Comparison of ENCODE assay signal across 28 cellular contexts in the genomic region with DNA sequence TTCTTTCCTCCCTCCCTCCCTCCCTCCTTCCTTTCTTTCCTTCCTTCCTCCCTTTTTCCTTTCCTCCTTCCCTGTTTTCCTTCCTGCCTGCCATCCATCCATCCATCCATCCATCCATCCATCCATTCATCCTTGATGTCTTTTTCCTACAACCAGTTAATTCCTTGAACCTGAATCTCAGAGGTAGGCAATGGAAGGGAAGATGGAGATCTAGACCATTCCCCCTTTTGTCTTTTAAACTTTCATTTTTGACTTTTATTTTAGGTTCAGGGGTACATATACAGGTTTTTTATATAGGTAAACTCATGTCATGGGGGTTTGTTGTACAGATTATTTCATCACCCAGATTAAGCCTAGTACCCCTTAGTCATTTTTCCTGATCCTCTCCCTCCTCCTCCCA.
"Had no signal": no experiment of that assay in that cellular context is flagged by ENCODE, and none has a peak within 500 bp of the region (broad histone marks: within the 10 kb centered on the region; RNA-seq: fewer than 3 reads in every experiment).

No MANE protein-coding gene starts in this region.

- ATAC-seq: stimulated activated effector memory CD8-positive, alpha-beta T cell treated with anti-CD3 and anti-CD28 coated beads, Interleukin-12 subunit alpha, Interleukin-12 subunit beta, amount 100 ng/mL, for 72 hours; stimulated activated memory B cell treated with anti-CD40 and anti-IgM and Interleukin-4, amounts not matched to agents 10 μg/mL and 1 μg/mL and 100 μg/mL, for 72 hours; stimulated activated naive B cell treated with anti-CD40 and anti-IgM and Interleukin-4, amounts not matched to agents 10 μg/mL and 1 μg/mL and 100 μg/mL, for 72 hours; stimulated activated naive CD8-positive, alpha-beta T cell treated with anti-CD3 and anti-CD28 coated beads, Interleukin-15, amount 100 ng/mL, for 72 hours; stimulated activated naive CD8-positive, alpha-beta T cell treated with anti-CD3 and anti-CD28 coated beads, Interleukin-15, Interleukin-2, amounts not matched to agents 100 U/mL and 50 U/mL, for 24 hours; upper lobe of right lung had no signal

- H3K36me3 Mint-ChIP-seq: stimulated activated effector memory CD8-positive, alpha-beta T cell treated with anti-CD3 and anti-CD28 coated beads, Interleukin-12 subunit alpha, Interleukin-12 subunit beta, amount 100 ng/mL, for 72 hours; stimulated activated memory B cell treated with anti-CD40 and anti-IgM and Interleukin-4, amounts not matched to agents 10 μg/mL and 1 μg/mL and 100 μg/mL, for 72 hours; stimulated activated naive B cell treated with anti-CD40 and anti-IgM and Interleukin-4, amounts not matched to agents 10 μg/mL and 1 μg/mL and 100 μg/mL, for 72 hours had no signal

- H3K9me3 ChIP-seq: stomach, suprapubic skin, testis, thoracic aorta, thyroid gland, tibial artery, tibial nerve, transverse colon, upper lobe of left lung, upper lobe of right lung, vagina had no signal

- FAIRE-seq: urothelium cell line had no signal

- H3K36me3 ChIP-seq: stomach, suprapubic skin, thoracic aorta, thyroid gland, tibial artery, tibial nerve, transverse colon, upper lobe of left lung, upper lobe of right lung, vagina had no signal

- H3K27me3 ChIP-seq: stomach, suprapubic skin, testis, thyroid gland, tibial artery, tibial nerve, transverse colon, upper lobe of left lung, upper lobe of right lung, vagina had no signal

- H3K27ac ChIP-seq: stomach, suprapubic skin, testis, thoracic aorta, thyroid gland, tibial artery, tibial nerve, transverse colon, upper lobe of left lung, upper lobe of right lung, vagina had no signal

- H3K27ac Mint-ChIP-seq: stimulated activated effector memory CD8-positive, alpha-beta T cell treated with anti-CD3 and anti-CD28 coated beads, Interleukin-12 subunit alpha, Interleukin-12 subunit beta, amount 100 ng/mL, for 72 hours; stimulated activated memory B cell treated with anti-CD40 and anti-IgM and Interleukin-4, amounts not matched to agents 10 μg/mL and 1 μg/mL and 100 μg/mL, for 72 hours; stimulated activated naive B cell treated with anti-CD40 and anti-IgM and Interleukin-4, amounts not matched to agents 10 μg/mL and 1 μg/mL and 100 μg/mL, for 72 hours; stimulated activated naive CD8-positive, alpha-beta T cell treated with anti-CD3 and anti-CD28 coated beads, Interleukin-15, amount 100 ng/mL, for 72 hours; stimulated activated naive CD8-positive, alpha-beta T cell treated with anti-CD3 and anti-CD28 coated beads, Interleukin-15, Interleukin-2, amounts not matched to agents 100 ng/mL and 50 ng/mL, for 24 hours; type B pancreatic cell had no signal

- H3K9me3 Mint-ChIP-seq: stimulated activated effector memory CD8-positive, alpha-beta T cell treated with anti-CD3 and anti-CD28 coated beads, Interleukin-12 subunit alpha, Interleukin-12 subunit beta, amount 100 ng/mL, for 72 hours; stimulated activated naive CD8-positive, alpha-beta T cell treated with anti-CD3 and anti-CD28 coated beads, Interleukin-15, amount 100 ng/mL, for 72 hours; stimulated activated naive CD8-positive, alpha-beta T cell treated with anti-CD3 and anti-CD28 coated beads, Interleukin-15, Interleukin-2, amounts not matched to agents 100 ng/mL and 50 ng/mL, for 24 hours had no signal

- H3K4me3 ChIP-seq: stomach, suprapubic skin, testis, thoracic aorta, thyroid gland, tibial artery, tibial nerve, transverse colon, upper lobe of left lung, upper lobe of right lung, vagina had no signal

- H3K4me1 Mint-ChIP-seq: stimulated activated effector memory CD8-positive, alpha-beta T cell treated with anti-CD3 and anti-CD28 coated beads, Interleukin-12 subunit alpha, Interleukin-12 subunit beta, amount 100 ng/mL, for 72 hours; stimulated activated memory B cell treated with anti-CD40 and anti-IgM and Interleukin-4, amounts not matched to agents 10 μg/mL and 1 μg/mL and 100 μg/mL, for 72 hours; stimulated activated naive B cell treated with anti-CD40 and anti-IgM and Interleukin-4, amounts not matched to agents 10 μg/mL and 1 μg/mL and 100 μg/mL, for 72 hours; stimulated activated naive CD8-positive, alpha-beta T cell treated with anti-CD3 and anti-CD28 coated beads, Interleukin-15, amount 100 ng/mL, for 72 hours had no signal

- H3K27me3 Mint-ChIP-seq: type B pancreatic cell had no signal

- H3K4me1 ChIP-seq: stomach, suprapubic skin, testis, thyroid gland, tibial artery, tibial nerve, upper lobe of left lung, upper lobe of right lung, vagina had no signal

- H3K4me3 Mint-ChIP-seq: stimulated activated effector memory CD8-positive, alpha-beta T cell treated with anti-CD3 and anti-CD28 coated beads, Interleukin-12 subunit alpha, Interleukin-12 subunit beta, amount 100 ng/mL, for 72 hours; stimulated activated memory B cell treated with anti-CD40 and anti-IgM and Interleukin-4, amounts not matched to agents 10 μg/mL and 1 μg/mL and 100 μg/mL, for 72 hours; stimulated activated naive B cell treated with anti-CD40 and anti-IgM and Interleukin-4, amounts not matched to agents 10 μg/mL and 1 μg/mL and 100 μg/mL, for 72 hours; stimulated activated naive CD8-positive, alpha-beta T cell treated with anti-CD3 and anti-CD28 coated beads, Interleukin-15, amount 100 ng/mL, for 72 hours; stimulated activated naive CD8-positive, alpha-beta T cell treated with anti-CD3 and anti-CD28 coated beads, Interleukin-15, Interleukin-2, amounts not matched to agents 100 ng/mL and 50 ng/mL, for 24 hours; type B pancreatic cell had no signal

- DNase-seq: stimulated activated CD4-positive, alpha-beta T cell treated with anti-CD3 and anti-CD28 coated beads, Interleukin-2, amount 100 ng/mL, for 48 hours; stimulated activated CD4-positive, alpha-beta T cell treated with anti-CD3 and anti-CD28 coated beads, Interleukin-4, amount 100 ng/mL, for 1 hour; stimulated activated CD4-positive, alpha-beta T cell treated with anti-CD3 and anti-CD28 coated beads, Interleukin-4, amount 100 ng/mL, for 24 hours; stimulated activated CD4-positive, alpha-beta T cell treated with anti-CD3 and anti-CD28 coated beads, Interleukin-4, amount 100 ng/mL, for 4 hours; stimulated activated CD8-positive, alpha-beta memory T cell treated with anti-CD3 and anti-CD28 coated beads, Interleukin-4, amount 100 ng/mL, for 48 hours; stimulated activated naive B cell treated with anti-CD40 and anti-IgM and Interleukin-4, amounts not matched to agents 10 μg/mL and 1 μg/mL and 100 μg/mL, for 72 hours; stimulated activated naive CD4-positive, alpha-beta T cell; stimulated activated naive CD4-positive, alpha-beta T cell treated with Interleukin-2 at 50 U/mL for 16 hours; stimulated activated naive CD8-positive, alpha-beta T cell treated with anti-CD3 and anti-CD28 coated beads, Interleukin-15, amount 100 ng/mL, for 72 hours; stimulated activated naive CD8-positive, alpha-beta T cell treated with anti-CD3 and anti-CD28 coated beads, Interleukin-15, Interleukin-2, amounts not matched to agents 100 U/mL and 50 U/mL, for 24 hours; stomach; substantia nigra; testis; thyroid gland; tibial artery; transverse colon; trophoblast cell; upper lobe of left lung; upper lobe of right lung had no signal
